1 cellular context compared by ENCODE assay signal in genomic region chr20:50928469-50928868, GRCh38.
TF ChIP-seq lines count a peak whose summit lies in the region.

No MANE protein-coding gene starts in this region.

TF ChIP-seq in HEK293, 187 proteins besides CTCF, POLR2A, EP300 and RAD21:
- peak; percentile 89 for TF ChIP-seq ZNF18 (tag by site-specific recombination; IDR thresholded peaks at IDR 0.05)
- no peak for TF ChIP-seq ZNF221 (tag by site-specific recombination; IDR thresholded peaks at IDR 0.05; ENCODE audit: borderline replicate concordance)
TF ChIP-seq in HEK293: peak in this region for 1.
